In genomic region chr7:92837214-92837749, GRCh38 we compare ENCODE assay signal across 8 cellular contexts. TPM values are rescaled to one million over a fixed set of nuclear protein-coding genes. Genes with fewer than 3 reads are reported as not detected.
DNase-seq lines count a peak whose midpoint lies in the region; ATAC-seq and TF ChIP-seq lines count a peak whose summit lies in the region.

No MANE protein-coding gene starts in this region.

- TF ChIP-seq POLR2A in spleen (IDR thresholded peaks at IDR 0.05), result no peak

- H3K27me3 ChIP-seq in left ventricle myocardium inferior (ENCODE audit: low read depth), result no peaks in the 10 kb centered on the region
- H3K27me3 ChIP-seq in spleen (replicated peaks in 1 of 7), result peaks cover 0 to 6% (median 0%) of the 10 kb centered on the region in 7 donors

- TF ChIP-seq CTCF in left ventricle myocardium inferior (IDR thresholded peaks at IDR 0.05; ENCODE audit: borderline replicate concordance), result no peak
- TF ChIP-seq CTCF in foreskin fibroblast (IDR thresholded peaks at IDR 0.05; ENCODE audit: low read depth, low read length), result no peak
- TF ChIP-seq CTCF in spleen (IDR thresholded peaks at IDR 0.05 in 8 of 11, conservative IDR thresholded peaks at IDR 0.05 in 3 of 11), result no peak

- H3K4me3 ChIP-seq in left ventricle myocardium inferior (peak overlapping the region; percentile 90), foreskin fibroblast (ENCODE audit: low read depth in 1 of 2, low read length in 2 of 2) (peak overlapping the region; percentile 71 to 96), spleen (peak overlapping the region; percentile 67 to 95 (median 82))

- H3K27me3 Mint-ChIP-seq in T-helper 17 cell, result peaks cover 9% of the 10 kb centered on the region

- peaks cover 7% of the 10 kb centered on the region for H3K36me3 Mint-ChIP-seq in T-helper 17 cell (ENCODE audit: low read depth)

- peak overlapping the region; percentile 56 for H3K27ac Mint-ChIP-seq in T-helper 17 cell

- H3K36me3 ChIP-seq in left ventricle myocardium inferior (no peaks in the 10 kb centered on the region), spleen (no peaks in the 10 kb centered on the region)

- peaks cover 30% of the 10 kb centered on the region for H3K4me1 Mint-ChIP-seq in T-helper 17 cell

- intact Hi-C loops in left ventricle myocardium inferior (cut with micrococcal nuclease), result loop anchor here (5.0 kb wide), 1 partner anchor 215 kb away; no protein-coding TSS in a partner anchor
- intact Hi-C loops in Right ventricle myocardium inferior (cut with DNase I), result loop anchor here (2.0 to 10.0 kb wide), 3 partner anchors 45 to 312 kb away; partner anchors contain the start of genes PEX1 and RBM48
- intact Hi-C loops in spleen (cut with DNase I; ENCODE audit: low total_unique reads), result loop anchor here (10.0 kb wide), 2 partner anchors 142 to 212 kb away; no protein-coding TSS in a partner anchor

- WGBS in spleen, 5 donors, result 3 to 4% (median 3%) methylated on average over 4 of the region's 4 CpGs

- H3K27ac ChIP-seq in left ventricle myocardium inferior (replicated peaks) (peak overlapping the region; percentile 96), spleen (peak overlapping the region; percentile 42 to 91 (median 86))

- peaks cover 47% of the 10 kb centered on the region for H3K4me1 ChIP-seq in left ventricle myocardium inferior
- H3K4me1 ChIP-seq in spleen, result peaks cover 0 to 37% (median 12%) of the 10 kb centered on the region in 6 donors

- peak overlapping the region; percentile 99 for H3K4me3 Mint-ChIP-seq in T-helper 17 cell

- DNase-seq in left ventricle myocardium inferior (no peak), Right ventricle myocardium inferior (ENCODE audit: missing footprints) (no peak), T-helper 17 cell (no peak), foreskin fibroblast (peak in 1 of 2 donors; percentile 43), spleen (no peak)
- DNase-seq in effector CD8-positive, alpha-beta T cell (lab: John Stamatoyannopoulos, UW), result no peak

- ATAC-seq in Right ventricle myocardium inferior (no peak), T-helper 17 cell (no peak), GM19467 (IDR thresholded peaks at IDR 0.05; ENCODE audit: unreplicated experiment) (no peak), HG02981 (IDR thresholded peaks at IDR 0.05; ENCODE audit: unreplicated experiment) (no peak)

- H3K9me3 ChIP-seq in left ventricle myocardium inferior (replicated peaks) (no peaks in the 10 kb centered on the region), T-helper 17 cell (ENCODE audit: control insufficient read depth, low read length, poor library complexity, severe bottlenecking) (no peaks in the 10 kb centered on the region), spleen (no peaks in the 10 kb centered on the region)

RNA-seq across cellular contexts. Expression of gene CDK6, which starts 0.9 kb away (rescaled TPM):
- total RNA-seq in left ventricle myocardium inferior (16.5 TPM), Right ventricle myocardium inferior (23.6 TPM), T-helper 17 cell (10 to 100 TPM; 61.5 to 63.7 TPM), spleen (10 to 100 TPM; 22.6 to 37.8 (median 29.9) TPM)
- polyA plus RNA-seq in spleen, result 1 to 10 TPM in 2 of 3 donors, under 1 TPM in 1; 0.91 to 2.0 (median 1.8) TPM
